22 cellular contexts compared by ENCODE assay signal in genomic region chr1:163730366-163730765, GRCh38.
DNase-seq lines count a peak whose midpoint lies in the region; TF ChIP-seq lines count a peak whose summit lies in the region.
"Had no signal": no experiment of that assay in that cellular context is flagged by ENCODE, and none has a peak within 500 bp of the region (broad histone marks: within the 10 kb centered on the region; RNA-seq: fewer than 3 reads in every experiment).

No MANE protein-coding gene starts in this region.

- no peaks in the 10 kb centered on the region for H3K27me3 ChIP-seq in dorsolateral prefrontal cortex
- H3K27me3 ChIP-seq: pancreas, tibial artery had no signal

- H3K27ac ChIP-seq in dorsolateral prefrontal cortex: peak overlapping the region in 2 of 59 donors; percentile 8 to 10
- H3K27ac ChIP-seq: pancreas, tibial artery had no signal

- H3K4me3 ChIP-seq in astrocyte of the spinal cord (ENCODE audit: low read depth, low read length) (no peak overlapping the region), dorsolateral prefrontal cortex (no peak overlapping the region)
- H3K4me3 ChIP-seq: lung, pancreas, tibial artery had no signal

- DNase-seq in DMS153 treated with DMSO at 0.1 percent for 48 hours (lab: John Stamatoyannopoulos, UW; ENCODE audit: unreplicated experiment) (peak; percentile 54), NCI-H2081 (lab: John Stamatoyannopoulos, UW) (peak; percentile 64 to 90), astrocyte of the spinal cord (ENCODE audit: low read depth, low spot score) (peak; percentile 22), left kidney (ENCODE audit: low read depth, low spot score) (peak; percentile 39), dorsolateral prefrontal cortex (no peak), MV-4-11 (lab: John Stamatoyannopoulos, UW) (no peak)
- DNase-seq in stimulated activated CD4-positive, alpha-beta T cell treated with anti-CD3 and anti-CD28 coated beads, Interleukin-2, amount 100 ng/mL, for 24 hours: no peak
- no peak for DNase-seq in activated CD8-positive, alpha-beta memory T cell treated with anti-CD3 and anti-CD28 coated beads for 24 hours
- DNase-seq: activated CD8-positive, alpha-beta T cell treated with anti-CD3 and anti-CD28 coated beads, Interleukin-2, amount 10 ng/mL, durations not matched to agents 7 days and 5 days; activated T-cell treated with anti-CD3 and anti-CD28 coated beads, Interleukin-2, amount 50 U/mL, for 4 hours; CD8-positive, alpha-beta T cell; cortex of kidney; HFFc6; immature natural killer cell; naive thymus-derived CD8-positive, alpha-beta T cell; NCI-H226; pancreas; RPMI8226; stimulated activated naive CD4-positive, alpha-beta T cell; T1000; tibial artery had no signal

- in situ Hi-C loops in astrocyte of the spinal cord (cut with HindIII; ENCODE audit: low sequenced_read_pairs): no loop called here

- TF ChIP-seq CTCF in astrocyte of the spinal cord (IDR thresholded peaks at IDR 0.05; ENCODE audit: low read depth, low read length) (no peak), dorsolateral prefrontal cortex (IDR thresholded peaks at IDR 0.05 in 54 of 56, conservative IDR thresholded peaks at IDR 0.05 in 2 of 56; ENCODE audit: low read depth in 1 of 56, partially characterized antibody in 56 of 56) (no peak)

- intact Hi-C loops in dorsolateral prefrontal cortex (cut with DNase I): no loop called here

Comparison
In these comparisons a context has a peak if more than half of its experiments do, and no peak if none do; other contexts are left out.
1. DNase-seq: peak in DMS153 treated with DMSO at 0.1 percent for 48 hours (single experiment), NCI-H2081 (2 of 2), astrocyte of the spinal cord (single experiment) and left kidney (single experiment); none in dorsolateral prefrontal cortex (0 of 10), MV-4-11 (single experiment), stimulated activated CD4-positive, alpha-beta T cell treated with anti-CD3 and anti-CD28 coated beads, Interleukin-2, amount 100 ng/mL, for 24 hours (0 of 2) and activated CD8-positive, alpha-beta memory T cell treated with anti-CD3 and anti-CD28 coated beads for 24 hours (single experiment).